Comparison of ENCODE assay signal across 13 cellular contexts in the genomic region with DNA sequence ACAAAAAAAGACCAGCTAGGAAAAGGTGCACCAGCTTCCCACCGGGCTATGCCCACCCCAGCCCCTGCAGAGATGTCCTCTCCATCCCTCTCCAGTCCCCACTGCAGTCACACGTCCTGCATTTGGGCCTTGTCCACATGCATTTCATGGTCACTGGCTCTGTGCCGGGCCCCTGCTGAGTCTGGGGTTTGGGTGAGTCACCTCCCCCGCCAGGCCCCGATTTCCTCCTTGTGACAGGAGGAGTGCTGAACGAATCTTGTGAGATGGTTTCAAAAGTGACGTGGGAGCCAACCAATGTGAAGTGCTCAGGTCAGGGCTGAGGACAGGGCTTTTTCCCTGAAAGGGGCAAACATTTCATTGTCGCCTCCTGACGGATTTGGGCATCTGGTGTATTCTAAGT. TPM values are rescaled to one million over a fixed set of nuclear protein-coding genes. Genes with fewer than 3 reads are reported as not detected.
DNase-seq lines count a peak whose midpoint lies in the region; ATAC-seq, FAIRE-seq and TF ChIP-seq lines count a peak whose summit lies in the region.
"Had no signal": no experiment of that assay in that cellular context is flagged by ENCODE, and none has a peak within 500 bp of the region (broad histone marks: within the 10 kb centered on the region; RNA-seq: fewer than 3 reads in every experiment).

No MANE protein-coding gene starts in this region.

- H3K27me3 ChIP-seq in spleen (replicated peaks in 1 of 7), result peaks cover 0 to 27% (median 0%) of the 10 kb centered on the region in 7 donors

- ATAC-seq in HG02623 (IDR thresholded peaks at IDR 0.05; ENCODE audit: unreplicated experiment), result no peak
- ATAC-seq: stimulated activated naive CD8-positive, alpha-beta T cell treated with anti-CD3 and anti-CD28 coated beads, Interleukin-15, amount 100 ng/mL, for 72 hours had no signal

- 54 to 64% (median 64%) methylated on average over 8 to 9 of the region's 9 CpGs for WGBS in spleen, 5 donors

- DNase-seq in AG08396 (ENCODE audit: low spot score), result peak; percentile 85
- DNase-seq in H54 (ENCODE audit: insufficient read length, low spot score), result peak; percentile 87
- peak; percentile 60 for DNase-seq in SK-MEL-5 (ENCODE audit: low read depth, low spot score)
- DNase-seq in fibroblast of the aortic adventitia (ENCODE audit: low read depth), result peak; percentile 62
- no peak for DNase-seq in spleen
- no peak for DNase-seq in caudate nucleus (lab: John Stamatoyannopoulos, UW)
- no peak for DNase-seq in GM19239 (ENCODE audit: insufficient read length, low spot score)
- DNase-seq: amygdala; CD8-positive, alpha-beta memory T cell; stimulated activated naive CD8-positive, alpha-beta T cell treated with anti-CD3 and anti-CD28 coated beads, Interleukin-15, amount 100 ng/mL, for 72 hours; WERI-Rb-1 had no signal

- no peaks in the 10 kb centered on the region for H3K4me1 ChIP-seq in spleen

- no peak overlapping the region for H3K4me3 ChIP-seq in fibroblast of the aortic adventitia (ENCODE audit: low read depth, low read length)
- H3K4me3 ChIP-seq in spleen, result no peak overlapping the region

- no peaks in the 10 kb centered on the region for H3K36me3 ChIP-seq in spleen
- H3K36me3 ChIP-seq: WERI-Rb-1 had no signal

- H3K9me3 ChIP-seq in spleen, result no peaks in the 10 kb centered on the region

- in situ Hi-C loops in SK-MEL-5 (cut with HindIII; ENCODE audit: low pct_unique_long_range_greater_than_20kb, low sequenced_read_pairs), result no loop called here

- TF ChIP-seq POLR2A in H54 (IDR thresholded peaks at IDR 0.05; ENCODE audit: low read depth, low read length) (no peak), spleen (IDR thresholded peaks at IDR 0.05) (no peak)

- H3K27ac ChIP-seq in spleen, result no peak overlapping the region
- H3K27ac ChIP-seq in caudate nucleus (ENCODE audit: low read depth, low read length), result no peak overlapping the region
- H3K27ac ChIP-seq: RWPE1, WERI-Rb-1 had no signal

- FAIRE-seq in H54 (lab: Jason Lieb, UNC), result peak; percentile 45
- no peak for FAIRE-seq in GM19239 (lab: Jason Lieb, UNC)

- TF ChIP-seq CTCF in fibroblast of the aortic adventitia (IDR thresholded peaks at IDR 0.05; ENCODE audit: insufficient read depth, low read length), result no peak
- no peak for TF ChIP-seq CTCF in spleen (IDR thresholded peaks at IDR 0.05 in 8 of 11, conservative IDR thresholded peaks at IDR 0.05 in 3 of 11)

- intact Hi-C loops in spleen (cut with DNase I; ENCODE audit: low total_unique reads), result loop anchor here (10.0 kb wide), 1 partner anchor 315 kb away; no protein-coding TSS in a partner anchor

RNA-seq across cellular contexts. Expression of a gene that starts 7.1 kb away (rescaled TPM):
- total RNA-seq in SK-MEL-5 (2014; rRNA removed; shearing (Covaris generic)), result not detected in 2 replicates
- polyA plus RNA-seq in SK-MEL-5 (2015; cell fraction: cytosol; rRNA removed), result not detected in 2 replicates
- not detected in 2 replicates for polyA plus RNA-seq in SK-MEL-5 (2015; cell fraction: nucleus; rRNA removed)
- total RNA-seq in fibroblast of the aortic adventitia (ENCODE audit: low replicate concordance) (7.0 and 24.9 TPM in 2 replicates), spleen (1 to 10 TPM in 3 of 7 donors, under 1 TPM in 3, not detected in 1; 0.57 to 8.5 (median 1.2) TPM)
- polyA plus RNA-seq in spleen, result under 1 TPM; 0.11 to 0.96 (median 0.73) TPM
- total RNA-seq: CD8-positive, alpha-beta memory T cell had no signal
- polyA plus RNA-seq: CD8-positive, alpha-beta memory T cell had no signal

RNA-seq across cellular contexts. Expression of a gene that starts 19.5 kb away (rescaled TPM):
- total RNA-seq in SK-MEL-5 (2014; rRNA removed; shearing (Covaris generic)), result not detected in 2 replicates
- not detected in 2 replicates for polyA plus RNA-seq in SK-MEL-5 (2015; cell fraction: cytosol; rRNA removed)
- polyA plus RNA-seq in SK-MEL-5 (2015; cell fraction: nucleus; rRNA removed), result not detected in 2 replicates
- 0.36 and 2.0 TPM in 2 replicates for total RNA-seq in fibroblast of the aortic adventitia (ENCODE audit: low replicate concordance)
- total RNA-seq in spleen, result 1 to 10 TPM in 1 of 7 donors, under 1 TPM in 3, not detected in 3; 0.07 to 1.5 (median 0.14) TPM
- under 1 TPM in 1 of 3 donors, not detected in 2; 0.09 TPM for polyA plus RNA-seq in spleen
- total RNA-seq: CD8-positive, alpha-beta memory T cell had no signal
- polyA plus RNA-seq: CD8-positive, alpha-beta memory T cell had no signal

Comparison
In these comparisons a context has a peak if more than half of its experiments do, and no peak if none do; other contexts are left out.
1. DNase-seq: peak in AG08396 (single experiment), H54 (single experiment), SK-MEL-5 (single experiment) and fibroblast of the aortic adventitia (single experiment); none in spleen (single experiment), caudate nucleus (0 of 61) and GM19239 (single experiment).